ENCODE assay signal across 14 cellular contexts in genomic region chr11:113241190-113242051, GRCh38.
DNase-seq lines count a peak whose midpoint lies in the region; ATAC-seq and TF ChIP-seq lines count a peak whose summit lies in the region.
"Had no signal": no experiment of that assay in that cellular context is flagged by ENCODE, and none has a peak within 500 bp of the region (broad histone marks: within the 10 kb centered on the region; RNA-seq: fewer than 3 reads in every experiment).

No MANE protein-coding gene starts in this region.

- H3K4me1 ChIP-seq in BE2C (peaks cover 11% of the 10 kb centered on the region), uterus (no peaks in the 10 kb centered on the region)

- H3K36me3 ChIP-seq in BE2C (peaks cover 61% of the 10 kb centered on the region), uterus (no peaks in the 10 kb centered on the region)

- no peak for ATAC-seq in stimulated activated naive CD8-positive, alpha-beta T cell treated with anti-CD3 and anti-CD28 coated beads, Interleukin-15, Interleukin-2, amounts not matched to agents 100 U/mL and 50 U/mL, for 24 hours

- H3K9me3 ChIP-seq in BE2C (no peaks in the 10 kb centered on the region), uterus (no peaks in the 10 kb centered on the region)

- H3K27ac ChIP-seq in uterus = no peak overlapping the region
- H3K27ac ChIP-seq: RWPE1 had no signal

- in situ Hi-C loops in astrocyte of the spinal cord (cut with HindIII; ENCODE audit: low sequenced_read_pairs) = no loop called here

- H3K27me3 ChIP-seq in BE2C (no peaks in the 10 kb centered on the region), uterus (no peaks in the 10 kb centered on the region)

- H3K27me3 Mint-ChIP-seq in immature natural killer cell (ENCODE audit: low read depth in 3 of 3) = peaks cover 0 to 4% (median 0%) of the 10 kb centered on the region in 3 donors

- no peaks in the 10 kb centered on the region for H3K9me3 Mint-ChIP-seq in immature natural killer cell
- H3K9me3 Mint-ChIP-seq: activated CD4-positive, alpha-beta memory T cell treated with anti-CD3 and anti-CD28 coated beads, Interleukin-2, amount 10 ng/mL, durations not matched to agents 7 days and 5 days; GM23338 had no signal

- H3K27ac Mint-ChIP-seq in immature natural killer cell = peak overlapping the region in 4 of 6 donors; percentile 38 to 66 (median 58)
- H3K27ac Mint-ChIP-seq: activated CD4-positive, alpha-beta memory T cell treated with anti-CD3 and anti-CD28 coated beads, Interleukin-2, amount 10 ng/mL, durations not matched to agents 7 days and 5 days; GM23338 had no signal

- peak; percentile 34 for DNase-seq in BE2C
- DNase-seq in NCI-H2029 treated with DMSO at 0.1 percent for 48 hours (lab: John Stamatoyannopoulos, UW) = peak; percentile 40
- peak; percentile 20 for DNase-seq in astrocyte of the spinal cord (ENCODE audit: low read depth, low spot score)
- DNase-seq in immature natural killer cell = no peak
- DNase-seq in stimulated activated naive CD8-positive, alpha-beta T cell treated with anti-CD3 and anti-CD28 coated beads, Interleukin-15, Interleukin-2, amounts not matched to agents 100 U/mL and 50 U/mL, for 24 hours = no peak
- no peak for DNase-seq in HuH-7.5 (ENCODE audit: low spot score)
- DNase-seq in kidney glomerular epithelial cell (lab: John Stamatoyannopoulos, UW) = no peak
- DNase-seq in uterus = no peak
- DNase-seq: activated CD4-positive, alpha-beta memory T cell treated with anti-CD3 and anti-CD28 coated beads, Interleukin-2, amount 10 ng/mL, durations not matched to agents 7 days and 5 days; activated naive CD4-positive, alpha-beta T cell treated with Interleukin-2 at 50 U/mL for 16 hours; posterior cingulate gyrus; stimulated activated CD8-positive, alpha-beta memory T cell treated with anti-CD3 and anti-CD28 coated beads, Interleukin-4, amount 100 ng/mL, for 48 hours had no signal

- peaks cover 36 to 49% (median 38%) of the 10 kb centered on the region in 3 donors for H3K36me3 Mint-ChIP-seq in immature natural killer cell

- H3K4me1 Mint-ChIP-seq in immature natural killer cell = peaks cover 19 to 22% of the 10 kb centered on the region in 2 donors

- TF ChIP-seq CTCF in BE2C (IDR thresholded peaks at IDR 0.05; ENCODE audit: low read depth, low read length) (peak; percentile 7; the same call in 1 of the 2 replicates), astrocyte of the spinal cord (IDR thresholded peaks at IDR 0.05; ENCODE audit: low read depth, low read length) (no peak), uterus (IDR thresholded peaks at IDR 0.05) (no peak)

- H3K4me3 ChIP-seq in BE2C (ENCODE audit: low read depth, low read length) (no peak overlapping the region), astrocyte of the spinal cord (ENCODE audit: low read depth, low read length) (no peak overlapping the region), uterus (no peak overlapping the region)
- H3K4me3 ChIP-seq: GM23338 had no signal

- TF ChIP-seq POLR2A in uterus (IDR thresholded peaks at IDR 0.05) = no peak

- intact Hi-C loops in uterus (cut with DNase I; ENCODE audit: low total_unique reads) = no loop called here

- H3K4me3 Mint-ChIP-seq in immature natural killer cell = no peak overlapping the region
- H3K4me3 Mint-ChIP-seq: activated CD4-positive, alpha-beta memory T cell treated with anti-CD3 and anti-CD28 coated beads, Interleukin-2, amount 10 ng/mL, durations not matched to agents 7 days and 5 days; GM23338 had no signal

Comparison
In these comparisons a context has a peak if more than half of its experiments do, and no peak if none do; other contexts are left out.
1. DNase-seq: peak in BE2C (single experiment), NCI-H2029 treated with DMSO at 0.1 percent for 48 hours (single experiment) and astrocyte of the spinal cord (single experiment); none in immature natural killer cell (0 of 3), stimulated activated naive CD8-positive, alpha-beta T cell treated with anti-CD3 and anti-CD28 coated beads, Interleukin-15, Interleukin-2, amounts not matched to agents 100 U/mL and 50 U/mL, for 24 hours (single experiment), HuH-7.5 (single experiment), kidney glomerular epithelial cell (single experiment) and uterus (0 of 2).